ENCODE assay signal across 9 cellular contexts in genomic region chr6:35496036-35496850, GRCh38. TPM values are rescaled to one million over a fixed set of nuclear protein-coding genes. Genes with fewer than 3 reads are reported as not detected.
DNase-seq lines count a peak whose midpoint lies in the region; ATAC-seq, FAIRE-seq and TF ChIP-seq lines count a peak whose summit lies in the region.
"Had no signal": no experiment of that assay in that cellular context is flagged by ENCODE, and none has a peak within 500 bp of the region (broad histone marks: within the 10 kb centered on the region; RNA-seq: fewer than 3 reads in every experiment).

No MANE protein-coding gene starts in this region.

- H3K4me1 ChIP-seq in A549, result peaks cover 11% of the 10 kb centered on the region; the same call in 1 of the 3 replicates
- peaks cover 8% of the 10 kb centered on the region for H3K4me1 ChIP-seq in HEK293 (ENCODE audit: control insufficient read depth, insufficient read depth, low read length)
- H3K4me1 ChIP-seq in iPS-18a (ENCODE audit: control insufficient read depth, low read depth, low read length), result peaks cover 54% of the 10 kb centered on the region
- peaks cover 5 to 72% (median 43%) of the 10 kb centered on the region in 6 donors for H3K4me1 ChIP-seq in spleen

- intact Hi-C loops in spleen (cut with DNase I; ENCODE audit: low total_unique reads), result no loop called here

- CTCF ChIA-PET in A549 (lab: Yijun Ruan, JAX), result interaction anchor here (0.6 to 1.5 kb wide), 3 partner anchors 15 to 356 kb away, joined by 4 to 5 read pairs (median 4); no protein-coding TSS in a partner anchor
- CTCF ChIA-PET in HEK293 (lab: Yijun Ruan, JAX), result interaction anchor here (0.6 to 1.1 kb wide), 5 partner anchors 9 to 240 kb away, joined by 3 to 8 read pairs (median 3); no protein-coding TSS in a partner anchor

- H3K9ac ChIP-seq in iPS-18a (ENCODE audit: low read length), result peak overlapping the region; percentile 44

- H3K27ac ChIP-seq in A549 (peak overlapping the region; percentile 78 to 95), HEK293 (ENCODE audit: extremely low read depth, low read depth, low read length) (peak overlapping the region; percentile 38; the same call in 1 of the 2 replicates), iPS-18a (ENCODE audit: low read length) (no peak overlapping the region), spleen (peak overlapping the region; percentile 20 to 86 (median 80))

- H3K27me3 ChIP-seq in iPS-18a (ENCODE audit: control insufficient read depth, insufficient read depth, low read length) (peaks cover 21% of the 10 kb centered on the region), spleen (replicated peaks in 1 of 7) (peaks cover 0 to 88% (median 25%) of the 10 kb centered on the region in 7 donors)

- ATAC-seq in A549 (peak; percentile 55 to 76), GM21717 (IDR thresholded peaks at IDR 0.05; ENCODE audit: unreplicated experiment) (no peak), GM18868 (IDR thresholded peaks at IDR 0.05; ENCODE audit: unreplicated experiment) (no peak)

- TF ChIP-seq RAD21 in A549 (conservative IDR thresholded peaks at IDR 0.05 in 1 of 2, IDR thresholded peaks at IDR 0.05 in 1 of 2), result no peak

- FAIRE-seq in A549 (lab: Jason Lieb, UNC), result no peak

- TF ChIP-seq CTCF in A549 (IDR thresholded peaks at IDR 0.05), result no peak
- no peak for TF ChIP-seq CTCF in HEK293 (tag by site-specific recombination; IDR thresholded peaks at IDR 0.05)
- no peak for TF ChIP-seq CTCF in spleen (IDR thresholded peaks at IDR 0.05 in 8 of 11, conservative IDR thresholded peaks at IDR 0.05 in 3 of 11)

- POLR2A ChIA-PET in A549 (lab: Yijun Ruan, JAX) (interaction anchor here (0.6 kb wide), 1 partner anchor 250 kb away, joined by 5 read pairs; no protein-coding TSS in a partner anchor), HEK293 (lab: Yijun Ruan, JAX) (interaction anchor here (1.0 to 4.3 kb wide), 10 partner anchors 9 to 237 kb away, joined by 3 to 40 read pairs (median 4); partner anchors contain the start of genes RPL10A and ZNF76)

- 45% methylated on average over 6 of the region's 64 CpGs for WGBS in A549 (ENCODE audit: missing lambda C conversion rate)
- 22 to 71% (median 44%) methylated on average over 8 to 64 of the region's 64 CpGs for whole genome bisulfite sequencing in spleen, 5 donors

- H3K4me3 ChIP-seq in A549 (peak overlapping the region; percentile 91), HEK293 (ENCODE audit: low read depth, low read length) (peak overlapping the region; percentile 73), iPS-18a (ENCODE audit: low read length) (peak overlapping the region; percentile 58), spleen (peak overlapping the region; percentile 48 to 86 (median 68))

- TF ChIP-seq POLR2A in A549 (IDR thresholded peaks at IDR 0.05; ENCODE audit: low read length) (no peak), spleen (IDR thresholded peaks at IDR 0.05) (no peak)

- TF ChIP-seq EP300 in A549 (IDR thresholded peaks at IDR 0.05), result no peak

- peak in 1 of 2 experiments; percentile 43 for DNase-seq in A549 (ENCODE audit: low read depth in 1 of 2, low spot score in 1 of 2)
- peak; percentile 34 for DNase-seq in amniotic stem cell (lab: John Stamatoyannopoulos, UW)
- DNase-seq in spleen, result no peak
- DNase-seq in dedifferentiated amniotic fluid mesenchymal stem cell (ENCODE audit: extremely low spot score), result no peak

- peaks cover 0 to 4% of the 10 kb centered on the region in 2 experiments; a peak in 1 of 3 replicates for H3K36me3 ChIP-seq in HEK293 (ENCODE audit: control insufficient read depth in 2 of 2, insufficient read depth in 1 of 2, low read length in 2 of 2)
- no peaks in the 10 kb centered on the region for H3K36me3 ChIP-seq in iPS-18a (ENCODE audit: control insufficient read depth, low read depth, low read length)
- H3K36me3 ChIP-seq in spleen, result no peaks in the 10 kb centered on the region

- H3K4me2 ChIP-seq in A549, result peak overlapping the region; percentile 86

- H3K9me3 ChIP-seq in A549 (no peaks in the 10 kb centered on the region), HEK293 (ENCODE audit: control insufficient read depth, insufficient read depth, low read depth, low read length) (no peaks in the 10 kb centered on the region), iPS-18a (ENCODE audit: control insufficient read depth, low read depth, low read length) (no peaks in the 10 kb centered on the region), spleen (no peaks in the 10 kb centered on the region)

TF ChIP-seq in A549, 52 proteins besides CTCF, POLR2A, EP300 and RAD21:
- TF ChIP-seq PHF8 (IDR thresholded peaks at IDR 0.05; ENCODE audit: borderline replicate concordance, low read depth) (0 out of 2 replicates have a peak, but pooled peaks have one; percentile 19), MYC (IDR thresholded peaks at IDR 0.05; ENCODE audit: borderline replicate concordance, low read length) (no peak)

TF ChIP-seq in HEK293, 187 proteins besides CTCF, POLR2A, EP300 and RAD21 (continues in another document):
- TF ChIP-seq HOXC10 (CRISPR knock-in tag; IDR thresholded peaks at IDR 0.05) (peak; percentile 44; the same call in 1 of the 2 replicates), ZNF214 (tag by site-specific recombination; IDR thresholded peaks at IDR 0.05; ENCODE audit: borderline replicate concordance) (no peak), ZNF600 (tag by site-specific recombination; IDR thresholded peaks at IDR 0.05) (peak; percentile 89), GLIS1 (tag by site-specific recombination; IDR thresholded peaks at IDR 0.05) (peak; percentile 30; the same call in 1 of the 2 replicates), GLIS2 (tag by site-specific recombination; IDR thresholded peaks at IDR 0.05) (peak; percentile 64; the same call in 1 of the 2 replicates), ZBTB26 (tag by site-specific recombination; optimal IDR thresholded peaks at IDR 0.05) (peak; percentile 76), ZNF791 (tag by site-specific recombination; IDR thresholded peaks at IDR 0.05) (no peak), ZNF335 (tag by site-specific recombination; conservative IDR thresholded peaks at IDR 0.05) (peak; percentile 53)

RNA-seq across cellular contexts. Expression of gene TEAD3, which starts 0.6 kb away (rescaled TPM):
- polyA plus RNA-seq in A549 (2011; rRNA removed), result 2.1 and 2.6 TPM in 2 replicates
- polyA plus RNA-seq in A549 (2012; cell fraction: cytosol; rRNA removed), result 2.6 and 3.8 TPM in 2 replicates
- polyA plus RNA-seq in A549 (2012; cell fraction: nucleus; rRNA removed), result 7.3 and 7.6 TPM in 2 replicates
- polyA plus RNA-seq in A549 (2017; fragmentation: RNase III; extraction: RNeasy Plus Mini Kit Qiagen cat#74134 plus additional on column Dnase treatment), result 3.0 to 4.5 TPM (median 4.2 TPM) in 3 replicates
- 1.7 TPM in 2 replicates for polyA minus RNA-seq in A549 (2011; rRNA and poly(A)+ RNA removed)
- 10 to 100 TPM in 3 of 7 donors, 1 to 10 TPM in 4; 2.8 to 15.2 (median 9.3) TPM for total RNA-seq in spleen
- polyA plus RNA-seq in spleen, result 1 to 10 TPM; 2.5 to 4.4 (median 2.9) TPM

RNA-seq across cellular contexts. Expression of gene TULP1, which starts 16.5 kb away (rescaled TPM):
- polyA plus RNA-seq in A549 (2011; rRNA removed) (not detected in 2 replicates), A549 (2017; fragmentation: RNase III; extraction: RNeasy Plus Mini Kit Qiagen cat#74134 plus additional on column Dnase treatment) (not detected in 3 replicates), spleen (under 1 TPM; 0.03 to 0.09 (median 0.04) TPM)
- not detected in 2 replicates for polyA plus RNA-seq in A549 (2012; cell fraction: cytosol; rRNA removed)
- not detected in 2 replicates for polyA plus RNA-seq in A549 (2012; cell fraction: nucleus; rRNA removed)
- polyA minus RNA-seq in A549 (2011; rRNA and poly(A)+ RNA removed), result not detected in 2 replicates
- not detected for total RNA-seq in spleen
- total RNA-seq: glomerular endothelial cell had no signal

RNA-seq across cellular contexts. Expression of gene RPL10A, which starts 28.0 kb away (rescaled TPM):
- polyA plus RNA-seq in A549 (2011; rRNA removed), result 1,645 and 1,707 TPM in 2 replicates
- polyA plus RNA-seq in A549 (2012; cell fraction: cytosol; rRNA removed), result 2,133 and 2,619 TPM in 2 replicates
- 821 and 1,209 TPM in 2 replicates for polyA plus RNA-seq in A549 (2012; cell fraction: nucleus; rRNA removed)
- 1,150 to 1,165 TPM (median 1,153 TPM) in 3 replicates for polyA plus RNA-seq in A549 (2017; fragmentation: RNase III; extraction: RNeasy Plus Mini Kit Qiagen cat#74134 plus additional on column Dnase treatment)
- 531 and 595 TPM in 2 replicates for polyA minus RNA-seq in A549 (2011; rRNA and poly(A)+ RNA removed)
- total RNA-seq in spleen, result 1,000 to 10,000 TPM in 4 of 7 donors, 100 to 1,000 TPM in 3; 962 to 1,187 (median 1,013) TPM
- polyA plus RNA-seq in spleen, result 1,000 to 10,000 TPM; 2,382 to 3,148 (median 2,560) TPM

RNA-seq across cellular contexts. Expression of gene FANCE, which starts 44.1 kb away (rescaled TPM):
- polyA plus RNA-seq in A549 (2011; rRNA removed) (3.5 and 3.7 TPM in 2 replicates), A549 (2017; fragmentation: RNase III; extraction: RNeasy Plus Mini Kit Qiagen cat#74134 plus additional on column Dnase treatment) (3.1 to 3.7 TPM (median 3.3 TPM) in 3 replicates), spleen (1 to 10 TPM; 2.9 to 5.4 (median 3.6) TPM)
- 5.1 and 6.6 TPM in 2 replicates for polyA plus RNA-seq in A549 (2012; cell fraction: cytosol; rRNA removed)
- 5.6 and 5.8 TPM in 2 replicates for polyA plus RNA-seq in A549 (2012; cell fraction: nucleus; rRNA removed)
- 3.7 TPM in 2 replicates for polyA minus RNA-seq in A549 (2011; rRNA and poly(A)+ RNA removed)
- 1 to 10 TPM; 3.2 to 5.8 (median 4.3) TPM for total RNA-seq in spleen

Comparison
In these comparisons a context has a peak if more than half of its experiments do, and no peak if none do; other contexts are left out.
1. ATAC-seq: peak in A549 (2 of 2); none in GM21717 (single experiment) and GM18868 (single experiment).
2. Of the 5 proteins assayed by ChIP-seq in both HEK293 and A549: peak only in HEK293: PBX3; only in A549: none; in both: none; in neither: 4.
3. Peak in every context shown above with its lines, with median percentiles within 50 percentile points of each other: H3K4me3 ChIP-seq.